1 cellular context compared by ENCODE assay signal in genomic region chr6:21467091-21467490, GRCh38.
TF ChIP-seq lines count a peak whose summit lies in the region.

No MANE protein-coding gene starts in this region.

TF ChIP-seq in HepG2, 621 proteins besides CTCF, POLR2A, EP300 and RAD21 (continued from another document):
- TF ChIP-seq ZNF687 (CRISPR knock-in tag; IDR thresholded peaks at IDR 0.05) (peak; percentile 24; the same call in 1 of the 2 replicates), ZNF777 (CRISPR knock-in tag; IDR thresholded peaks at IDR 0.05) (no peak), CBFB (CRISPR knock-in tag; IDR thresholded peaks at IDR 0.05) (no peak), ZNF792 (CRISPR knock-in tag; IDR thresholded peaks at IDR 0.05) (no peak)
